Comparison of ENCODE assay signal across 31 cellular contexts in genomic region chr5:127951791-127952190, GRCh38.
"Had no signal": no experiment of that assay in that cellular context is flagged by ENCODE, and none has a peak within 500 bp of the region (broad histone marks: within the 10 kb centered on the region; RNA-seq: fewer than 3 reads in every experiment).

No MANE protein-coding gene starts in this region.

- H3K27ac ChIP-seq: epithelial cell of prostate, left ventricle myocardium inferior, neutrophil, ovary, stomach, thyroid gland, upper lobe of left lung, vagina had no signal

- H3K4me3 ChIP-seq: left ventricle myocardium inferior, lung, ovary, stomach, thyroid gland, upper lobe of left lung, vagina had no signal

- H3K27me3 ChIP-seq: neutrophil, ovary, stomach, thyroid gland, upper lobe of left lung, vagina had no signal

- H3K36me3 ChIP-seq: left ventricle myocardium inferior, neutrophil, ovary, stomach, thyroid gland, upper lobe of left lung, vagina had no signal

- FAIRE-seq: bronchial epithelial cell, colon, endometrium, frontal cortex, small intestine had no signal

- H3K4me1 ChIP-seq: thyroid gland, upper lobe of left lung, vagina had no signal

- DNase-seq: activated CD4-positive, alpha-beta T cell treated with anti-CD3 and anti-CD28 coated beads for 36 hours; activated CD4-positive, CD25-positive, alpha-beta regulatory T cell; activated CD8-positive, alpha-beta memory T cell treated with anti-CD3 and anti-CD28 coated beads, Interleukin-2, amount 10 ng/mL, durations not matched to agents 7 days and 5 days; activated CD8-positive, alpha-beta T cell treated with anti-CD3 and anti-CD28 coated beads, Interleukin-2, amount 10 ng/mL, durations not matched to agents 7 days and 5 days; activated naive CD4-positive, alpha-beta T cell; activated T-cell treated with anti-CD3 and anti-CD28 coated beads, Interleukin-2, amount 50 U/mL, for 72 hours; dermis blood vessel endothelial cell; effector CD8-positive, alpha-beta T cell; islet precursor cell; left ventricle myocardium inferior; nephron progenitor cell; ovary; retina; small intestine; stimulated activated CD4-positive, alpha-beta T cell treated with anti-CD3 and anti-CD28 coated beads, Interleukin-1b, Interleukin-23, amount 100 ng/mL, for 48 hours; stimulated activated CD4-positive, alpha-beta T cell treated with anti-CD3 and anti-CD28 coated beads, Interleukin-4, amount 100 ng/mL, for 4 hours; stimulated activated CD8-positive, alpha-beta memory T cell treated with anti-CD3 and anti-CD28 coated beads, Interleukin-4, amount 100 ng/mL, for 48 hours; stomach; thyroid gland; upper lobe of left lung had no signal

- H3K9me3 ChIP-seq: neutrophil, ovary, stomach, thyroid gland, upper lobe of left lung, vagina had no signal

- ATAC-seq: activated CD4-positive, alpha-beta T cell treated with anti-CD3 and anti-CD28 coated beads for 36 hours; activated CD8-positive, alpha-beta memory T cell treated with anti-CD3 and anti-CD28 coated beads, Interleukin-2, amount 10 ng/mL, durations not matched to agents 7 days and 5 days; activated CD8-positive, alpha-beta T cell treated with anti-CD3 and anti-CD28 coated beads, Interleukin-2, amount 10 ng/mL, durations not matched to agents 7 days and 5 days; activated naive CD4-positive, alpha-beta T cell treated with anti-CD3 and anti-CD28 coated beads, Interleukin-2, amount 50 U/mL, for 72 hours; activated T-cell treated with anti-CD3 and anti-CD28 coated beads, Interleukin-2, amount 50 U/mL, for 72 hours; sciatic nerve; stimulated activated memory B cell treated with anti-CD40 and anti-IgM and Interleukin-4, amounts not matched to agents 10 μg/mL and 1 μg/mL and 100 μg/mL, for 72 hours had no signal
